Comparison of ENCODE assay signal across 34 cellular contexts in genomic region chr3:197761784-197762183, GRCh38.
"Had no signal": no experiment of that assay in that cellular context is flagged by ENCODE, and none has a peak within 500 bp of the region (broad histone marks: within the 10 kb centered on the region; RNA-seq: fewer than 3 reads in every experiment).

No MANE protein-coding gene starts in this region.

- H3K27me3 ChIP-seq: adrenal gland, ascending aorta, body of pancreas, brain microvascular endothelial cell, breast epithelium, cardiac muscle cell had no signal

- ATAC-seq: activated naive CD4-positive, alpha-beta T cell treated with anti-CD3 and anti-CD28 coated beads, Interleukin-2, amount 50 U/mL, for 72 hours; activated naive CD8-positive, alpha-beta T cell treated with anti-CD3 and anti-CD28 coated beads, Interleukin-2, amount 50 U/mL, for 24 hours; activated T-cell treated with anti-CD3 and anti-CD28 coated beads, Interleukin-2, amount 50 U/mL, for 4 hours; activated T-cell treated with anti-CD3 and anti-CD28 coated beads, Interleukin-2, amount 50 U/mL, for 72 hours; activated T-helper 17 cell treated with anti-CD3 and anti-CD28 coated beads, Interleukin-2, amount 50 U/mL, for 72 hours; body of pancreas had no signal

- DNase-seq: activated effector memory CD4-positive, alpha-beta T cell treated with anti-CD3 and anti-CD28 coated beads, Interleukin-2, amount 50 U/mL, for 16 hours; activated effector memory CD4-positive, alpha-beta T cell treated with Interleukin-2 at 50 U/mL for 16 hours; activated gamma-delta T cell; activated gamma-delta T cell treated with Interleukin-2 at 50 U/mL for 16 hours; activated naive CD4-positive, alpha-beta T cell; activated naive CD4-positive, alpha-beta T cell treated with anti-CD3 and anti-CD28 coated beads for 36 hours; activated naive CD4-positive, alpha-beta T cell treated with anti-CD3 and anti-CD28 coated beads, Interleukin-2, amount 10 ng/mL, durations not matched to agents 7 days and 5 days; activated naive CD4-positive, alpha-beta T cell treated with anti-CD3 and anti-CD28 coated beads, Interleukin-2, amount 50 U/mL, for 16 hours; activated naive CD4-positive, alpha-beta T cell treated with Interleukin-2 at 50 U/mL for 16 hours; activated naive CD8-positive, alpha-beta T cell treated with anti-CD3 and anti-CD28 coated beads for 36 hours; activated naive CD8-positive, alpha-beta T cell treated with anti-CD3 and anti-CD28 coated beads, Interleukin-2, amount 10 ng/mL, durations not matched to agents 7 days and 5 days; activated naive CD8-positive, alpha-beta T cell treated with anti-CD3 and anti-CD28 coated beads, Interleukin-2, amount 50 U/mL, for 24 hours; activated T-cell treated with anti-CD3 and anti-CD28 coated beads, Interleukin-2, amount 50 U/mL, for 1 hour; activated T-cell treated with anti-CD3 and anti-CD28 coated beads, Interleukin-2, amount 50 U/mL, for 24 hours; activated T-cell treated with anti-CD3 and anti-CD28 coated beads, Interleukin-2, amount 50 U/mL, for 4 hours; activated T-cell treated with anti-CD3 and anti-CD28 coated beads, Interleukin-2, amount 50 U/mL, for 48 hours; activated T-cell treated with anti-CD3 and anti-CD28 coated beads, Interleukin-2, amount 50 U/mL, for 72 hours; adrenal gland; amniotic stem cell; amygdala; anterior cingulate cortex; aorta; body of pancreas; brain microvascular endothelial cell; caudate nucleus; central memory CD4-positive, alpha-beta T cell; cerebellar nuclear complex had no signal

- H3K9me3 ChIP-seq: adrenal gland, ascending aorta, body of pancreas, breast epithelium had no signal

- H3K4me1 ChIP-seq: ascending aorta, body of pancreas, breast epithelium had no signal

- FAIRE-seq: astrocyte, bronchial epithelial cell had no signal

- H3K27ac ChIP-seq: adrenal gland, ascending aorta, body of pancreas, brain microvascular endothelial cell, breast epithelium, cardiac muscle cell had no signal

- H3K4me3 ChIP-seq: adrenal gland, ascending aorta, body of pancreas, breast epithelium, cardiac muscle cell had no signal
